ENCODE assay signal across 8 cellular contexts in genomic region chrX:75155830-75156525, GRCh38. TPM values are rescaled to one million over a fixed set of nuclear protein-coding genes. Genes with fewer than 3 reads are reported as not detected.
A peak's percentile ranks its signal among the peaks of the same experiment; 100 is the strongest.
DNase-seq lines count a peak whose midpoint lies in the region; ATAC-seq and TF ChIP-seq lines count a peak whose summit lies in the region.

ABCB7 (minus strand) TSS chrX:75156283; CDS start chrX:75156272, 11 bp downstream.

- intact Hi-C loops in adrenal gland (cut with DNase I): no loop called here
- intact Hi-C loops in heart right ventricle (cut with DNase I): loop anchor here in 1 of 10 donors (10.0 kb wide), 2 partner anchors 51 to 119 kb away; partner anchors contain the start of gene UPRT
- intact Hi-C loops in posterior cingulate gyrus (cut with DNase I): no loop called here
- intact Hi-C loops in transverse colon (cut with DNase I; ENCODE audit: low total_unique reads): no loop called here

- H3K27ac ChIP-seq in adrenal gland: peak within 1 kb of the TSS; percentile 53 to 86 (median 72)
- H3K27ac ChIP-seq in heart right ventricle: peak within 1 kb of the TSS; percentile 66 to 91 (median 87)
- H3K27ac ChIP-seq in transverse colon: peak within 1 kb of the TSS; percentile 68 to 88 (median 82)

- H3K4me1 ChIP-seq in adrenal gland (replicated peaks in 1 of 2) (peaks cover 0 to 14% of the 10 kb centered on the region in 2 donors), heart right ventricle (peaks cover 0 to 29% (median 13%) of the 10 kb centered on the region in 9 donors), transverse colon (peaks cover 0 to 12% (median 3%) of the 10 kb centered on the region in 4 donors)

- no peaks in the 10 kb centered on the region for H3K9me3 ChIP-seq in adrenal gland (replicated peaks in 1 of 3)
- H3K9me3 ChIP-seq in heart right ventricle: no peaks in the 10 kb centered on the region
- H3K9me3 ChIP-seq in transverse colon: no peaks in the 10 kb centered on the region

- TF ChIP-seq POLR2A in adrenal gland (IDR thresholded peaks at IDR 0.05) (peak in 1 of 2 donors; percentile 37), transverse colon (IDR thresholded peaks at IDR 0.05) (peak; percentile 40)

- ATAC-seq in HG02610 (IDR thresholded peaks at IDR 0.05; ENCODE audit: unreplicated experiment): peak; percentile 91
- ATAC-seq in heart right ventricle: peak; percentile 90 to 96 (median 95)

- WGBS in adrenal gland, 4 donors: 0 to 35% (median 14%) methylated on average over 13 to 35 of the region's 35 CpGs
- WGBS in heart right ventricle, 2 donors: 0 to 1% methylated on average over 35 of the region's 35 CpGs
- 42% methylated on average over 35 of the region's 35 CpGs; no CpG with 5 or more reads in 1 of the 2 donors for WGBS in transverse colon (ENCODE audit: low coverage in 1 of 2), 2 donors

- TF ChIP-seq CTCF in GM10266 (IDR thresholded peaks at IDR 0.05; ENCODE audit: control insufficient read depth, insufficient read depth, low read depth, missing control alignments): no peak
- peak in 1 of 6 experiments; percentile 4 for TF ChIP-seq CTCF in adrenal gland (IDR thresholded peaks at IDR 0.05)
- TF ChIP-seq CTCF in heart right ventricle (IDR thresholded peaks at IDR 0.05): peak in 5 of 9 donors; percentile 11 to 47 (median 41)
- peak in 1 of 5 experiments; percentile 10 for TF ChIP-seq CTCF in transverse colon (IDR thresholded peaks at IDR 0.05)

- DNase-seq in GM10266 (ENCODE audit: extremely low spot score): peak; percentile 40
- DNase-seq in NCI-H1105 treated with DMSO at 0.1 percent for 48 hours (lab: John Stamatoyannopoulos, UW): peak; percentile 74
- peak; percentile 83 for DNase-seq in SW480 (ENCODE audit: low spot score)
- DNase-seq in adrenal gland: peak; percentile 61 to 78 (median 66)
- DNase-seq in heart right ventricle: peak; percentile 42 to 73
- DNase-seq in posterior cingulate gyrus: peak; percentile 38 to 88 (median 66)
- peak; percentile 68 for DNase-seq in transverse colon

- in situ Hi-C loops in transverse colon (cut with MboI; ENCODE audit: low pct_ligation_motif_present in 1 of 4, low pct_unique_long_range_greater_than_20kb in 1 of 4, low sequenced_read_pairs in 3 of 4): no loop called here

- H3K36me3 ChIP-seq in adrenal gland (replicated peaks in 1 of 2) (no peaks in the 10 kb centered on the region), heart right ventricle (no peaks in the 10 kb centered on the region), transverse colon (no peaks in the 10 kb centered on the region)

- H3K4me3 ChIP-seq in adrenal gland (peak within 1 kb of the TSS in 3 of 4 donors; percentile 49 to 68 (median 57)), heart right ventricle (peak within 1 kb of the TSS; percentile 52 to 80 (median 65)), transverse colon (peak within 1 kb of the TSS; percentile 23 to 70 (median 58))

- H3K27me3 ChIP-seq in adrenal gland (no peaks in the 10 kb centered on the region), heart right ventricle (peaks cover 0 to 15% (median 0%) of the 10 kb centered on the region in 7 donors), transverse colon (no peaks in the 10 kb centered on the region)

- TF ChIP-seq EP300 in transverse colon (IDR thresholded peaks at IDR 0.05; ENCODE audit: low read depth): no peak

RNA-seq across cellular contexts. Expression of gene ABCB7, which starts in this region (rescaled TPM):
- total RNA-seq in adrenal gland: 10 to 100 TPM; 23.1 to 75.3 (median 38.2) TPM
- 10 to 100 TPM in 1 of 3 donors, 1 to 10 TPM in 2; 7.2 to 22.2 (median 8.6) TPM for polyA plus RNA-seq in adrenal gland
- 10 to 100 TPM; 31.0 to 49.2 (median 39.8) TPM for total RNA-seq in heart right ventricle
- 10 to 100 TPM; 14.9 to 16.2 TPM for polyA plus RNA-seq in heart right ventricle
- 10 to 100 TPM; 49.4 to 92.8 (median 57.7) TPM for total RNA-seq in transverse colon

Comparison
In these comparisons a context has a peak if more than half of its experiments do, and no peak if none do; other contexts are left out.
1. Peak in every context shown above with its lines: DNase-seq, ATAC-seq, H3K4me3 ChIP-seq and H3K27ac ChIP-seq.